ENCODE assay signal across 30 cellular contexts in genomic region chr15:86609275-86609674, GRCh38.
"Had no signal": no experiment of that assay in that cellular context is flagged by ENCODE, and none has a peak within 500 bp of the region (broad histone marks: within the 10 kb centered on the region; RNA-seq: fewer than 3 reads in every experiment).

No MANE protein-coding gene starts in this region.

- H3K27ac Mint-ChIP-seq: activated B cell treated with CpG ODN at 0.5 μM for 24 hours; activated CD8-positive, alpha-beta T cell treated with anti-CD3 and anti-CD28 coated beads for 36 hours; activated naive CD4-positive, alpha-beta T cell treated with anti-CD3 and anti-CD28 coated beads, Interleukin-2, amount 10 ng/mL, durations not matched to agents 7 days and 5 days; activated naive CD8-positive, alpha-beta T cell; activated naive CD8-positive, alpha-beta T cell treated with anti-CD3 and anti-CD28 coated beads, Interleukin-2, amount 50 U/mL, for 24 hours; activated T-helper 1 cell treated with anti-CD3 and anti-CD28 coated beads, Interleukin-12 subunit alpha, Interleukin-12 subunit beta, Interleukin-2, Interleukin-4 antibody, amounts not matched to agents 30 ng/mL and 10 ng/mL and 1 ng/mL, durations not matched to agents 14 hours and 24 hours and 36 hours had no signal

- H3K9me3 ChIP-seq: MG63, SJCRH30 had no signal

- H3K4me3 Mint-ChIP-seq: activated B cell treated with CpG ODN at 0.5 μM for 24 hours; activated CD8-positive, alpha-beta T cell treated with anti-CD3 and anti-CD28 coated beads for 36 hours; activated naive CD4-positive, alpha-beta T cell treated with anti-CD3 and anti-CD28 coated beads, Interleukin-2, amount 10 ng/mL, durations not matched to agents 7 days and 5 days; activated naive CD8-positive, alpha-beta T cell; activated naive CD8-positive, alpha-beta T cell treated with anti-CD3 and anti-CD28 coated beads, Interleukin-2, amount 50 U/mL, for 24 hours; activated T-helper 1 cell treated with anti-CD3 and anti-CD28 coated beads, Interleukin-12 subunit alpha, Interleukin-12 subunit beta, Interleukin-2, Interleukin-4 antibody, amounts not matched to agents 30 ng/mL and 10 ng/mL and 1 ng/mL, durations not matched to agents 14 hours and 24 hours and 36 hours; brain had no signal

- ATAC-seq: Panc1 had no signal

- H3K4me1 Mint-ChIP-seq: activated B cell treated with CpG ODN at 0.5 μM for 24 hours had no signal

- DNase-seq: activated B cell treated with CpG ODN at 0.5 μM for 24 hours; activated CD4-positive, alpha-beta T cell treated with anti-CD3 and anti-CD28 coated beads for 4 hours; activated CD4-positive, alpha-beta T cell treated with anti-CD3 and anti-CD28 coated beads, Interleukin-2, amount 50 U/mL, for 4 hours; activated CD4-positive, CD25-positive, alpha-beta regulatory T cell treated with anti-CD3 and anti-CD28 coated beads, Interleukin-2, amount 50 U/mL, for 72 hours; activated CD8-positive, alpha-beta T cell treated with anti-CD3 and anti-CD28 coated beads for 36 hours; activated effector memory CD4-positive, alpha-beta T cell treated with Interleukin-2 at 50 U/mL for 16 hours; activated naive CD4-positive, alpha-beta T cell treated with anti-CD3 and anti-CD28 coated beads, Interleukin-2, amount 10 ng/mL, durations not matched to agents 7 days and 5 days; activated naive CD8-positive, alpha-beta T cell treated with anti-CD3 and anti-CD28 coated beads, Interleukin-2, amount 50 U/mL, for 24 hours; activated T-cell treated with anti-CD3 and anti-CD28 coated beads, Interleukin-2, amount 50 U/mL, for 1 hour; Karpas-422; KBM-7; MG63; NCI-H1048; NCI-H1436; NCI-H1930; NCI-H2081 treated with DMSO at 0.1 percent for 48 hours; NCI-H226; NCI-H446 treated with DMSO at 0.1 percent for 48 hours; NCI-H524; NCI-H69; NCI-H82; SHP77; SJCRH30; T1000 had no signal

- H3K36me3 ChIP-seq: MG63, SJCRH30 had no signal

- H3K9me3 Mint-ChIP-seq: activated B cell treated with CpG ODN at 0.5 μM for 24 hours; activated CD8-positive, alpha-beta T cell treated with anti-CD3 and anti-CD28 coated beads for 36 hours; activated naive CD4-positive, alpha-beta T cell treated with anti-CD3 and anti-CD28 coated beads, Interleukin-2, amount 10 ng/mL, durations not matched to agents 7 days and 5 days; activated naive CD8-positive, alpha-beta T cell treated with anti-CD3 and anti-CD28 coated beads, Interleukin-2, amount 50 U/mL, for 24 hours; activated T-helper 1 cell treated with anti-CD3 and anti-CD28 coated beads, Interleukin-12 subunit alpha, Interleukin-12 subunit beta, Interleukin-2, Interleukin-4 antibody, amounts not matched to agents 30 ng/mL and 10 ng/mL and 1 ng/mL, durations not matched to agents 14 hours and 24 hours and 36 hours had no signal

- FAIRE-seq: bronchial epithelial cell had no signal

- H3K4me3 ChIP-seq: MG63, SJCRH30, SK-N-MC had no signal

- H3K27me3 ChIP-seq: MG63, SJCRH30 had no signal

- H3K36me3 Mint-ChIP-seq: brain had no signal

- H3K27ac ChIP-seq: SJCRH30, SK-N-MC had no signal

- H3K27me3 Mint-ChIP-seq: activated B cell treated with CpG ODN at 0.5 μM for 24 hours; activated CD8-positive, alpha-beta T cell treated with anti-CD3 and anti-CD28 coated beads for 36 hours; activated naive CD8-positive, alpha-beta T cell; activated naive CD8-positive, alpha-beta T cell treated with anti-CD3 and anti-CD28 coated beads, Interleukin-2, amount 50 U/mL, for 24 hours had no signal
